In the genomic region with DNA sequence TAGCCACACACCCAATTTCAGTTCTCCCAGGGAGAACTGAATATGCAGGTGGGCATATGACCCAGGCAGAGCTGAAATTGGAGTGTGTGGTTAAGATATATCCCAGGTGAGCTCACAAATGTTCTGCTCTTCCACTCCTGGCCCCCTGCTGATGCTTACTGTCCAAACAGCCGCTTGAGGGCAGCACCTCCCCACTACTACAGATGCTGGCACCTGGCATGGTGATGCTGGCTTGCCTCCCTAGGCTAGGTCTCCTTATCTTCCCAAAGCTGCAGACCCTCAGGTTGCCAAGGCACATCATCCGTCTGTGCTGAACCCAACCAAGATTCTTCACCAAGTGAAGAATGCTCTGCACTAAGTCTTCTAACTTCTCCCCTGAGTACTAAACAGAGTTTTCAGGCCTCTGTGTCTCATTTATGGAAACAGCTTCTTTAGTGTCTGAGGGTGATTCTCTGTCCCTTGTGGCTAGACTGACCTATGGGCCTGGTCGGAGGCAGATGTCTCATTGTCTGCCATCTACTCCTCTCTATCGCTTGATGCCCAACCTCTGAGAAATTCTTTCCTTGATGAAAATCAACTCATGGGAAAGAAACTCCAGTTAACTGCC, we compare ENCODE assay signal across 9 cellular contexts. TPM values are rescaled to one million over a fixed set of nuclear protein-coding genes. Genes with fewer than 3 reads are reported as not detected.
DNase-seq lines count a peak whose midpoint lies in the region; ATAC-seq, FAIRE-seq and TF ChIP-seq lines count a peak whose summit lies in the region.
"Had no signal": no experiment of that assay in that cellular context is flagged by ENCODE, and none has a peak within 500 bp of the region (broad histone marks: within the 10 kb centered on the region; RNA-seq: fewer than 3 reads in every experiment).

No MANE protein-coding gene starts in this region.

- no peak overlapping the region for H3K4me3 ChIP-seq in breast epithelium

- H3K27ac Mint-ChIP-seq in WTC11: no peak overlapping the region
- H3K27ac Mint-ChIP-seq: dendritic cell treated with granulocyte-macrophage colony-stimulating factor and Interleukin-4, amounts not matched to agents 40 ng/mL and 50 ng/mL, for 4 days had no signal

- no peaks in the 10 kb centered on the region for H3K9me3 ChIP-seq in breast epithelium

- H3K27ac ChIP-seq in breast epithelium: no peak overlapping the region

- no peaks in the 10 kb centered on the region for H3K9me3 Mint-ChIP-seq in WTC11
- H3K9me3 Mint-ChIP-seq: dendritic cell treated with granulocyte-macrophage colony-stimulating factor and Interleukin-4, amounts not matched to agents 40 ng/mL and 50 ng/mL, for 4 days had no signal

- no peaks in the 10 kb centered on the region for H3K36me3 ChIP-seq in breast epithelium

- no peak for TF ChIP-seq POLR2A in breast epithelium (IDR thresholded peaks at IDR 0.05)

- FAIRE-seq in islet of Langerhans (lab: Jason Lieb, UNC): peak; percentile 86

- CTCF ChIA-PET in WTC11 (lab: Charles Lee): interaction anchor here (0.5 to 2.1 kb wide), 66 partner anchors 9 to 983 kb away, joined by 3 to 33 read pairs (median 4); a partner anchor contains a TSS

- H3K36me3 Mint-ChIP-seq in WTC11: no peaks in the 10 kb centered on the region

- H3K27me3 ChIP-seq in breast epithelium: no peaks in the 10 kb centered on the region

- POLR2A ChIA-PET in WTC11 (lab: Charles Lee): interaction anchor here (1.0 kb wide), 1 partner anchor 503 kb away, joined by 3 read pairs; a partner anchor contains a TSS

- intact Hi-C loops in breast epithelium (cut with DNase I; ENCODE audit: low total_unique reads): no loop called here

- H3K27me3 Mint-ChIP-seq in WTC11 (ENCODE audit: low read depth): no peaks in the 10 kb centered on the region
- H3K27me3 Mint-ChIP-seq: dendritic cell treated with granulocyte-macrophage colony-stimulating factor and Interleukin-4, amounts not matched to agents 40 ng/mL and 50 ng/mL, for 4 days had no signal

- ATAC-seq in HG02763 (IDR thresholded peaks at IDR 0.05; ENCODE audit: unreplicated experiment): peak; percentile 63
- peak; percentile 97 for ATAC-seq in WTC11
- no peak for ATAC-seq in HG03025 (IDR thresholded peaks at IDR 0.05; ENCODE audit: low FRiP score, unreplicated experiment)

- H3K4me3 Mint-ChIP-seq in WTC11: no peak overlapping the region
- H3K4me3 Mint-ChIP-seq: dendritic cell treated with granulocyte-macrophage colony-stimulating factor and Interleukin-4, amounts not matched to agents 40 ng/mL and 50 ng/mL, for 4 days had no signal

- H3K4me1 ChIP-seq in breast epithelium: no peaks in the 10 kb centered on the region

- peak; percentile 77 for TF ChIP-seq CTCF in WTC11 (IDR thresholded peaks at IDR 0.05)
- TF ChIP-seq CTCF in breast epithelium (IDR thresholded peaks at IDR 0.05): peak; percentile 47 to 84 (median 84)

- peaks cover 3% of the 10 kb centered on the region for H3K4me1 Mint-ChIP-seq in WTC11

- DNase-seq in ELR (ENCODE audit: low read depth): peak; percentile 68
- DNase-seq in NCI-H2196 (lab: John Stamatoyannopoulos, UW; ENCODE audit: unreplicated experiment): peak; percentile 79
- DNase-seq in WTC11 (ENCODE audit: low spot score): peak; percentile 85
- DNase-seq in breast epithelium (ENCODE audit: low spot score in 2 of 2): peak; percentile 69 to 71
- DNase-seq in stimulated activated CD4-positive, alpha-beta T cell treated with anti-CD3 and anti-CD28 coated beads, Interleukin-1b, Interleukin-23, amount 100 ng/mL, for 4 hours (ENCODE audit: low read depth in 2 of 2): peak; percentile 49 to 64

TF ChIP-seq in WTC11, 78 proteins besides CTCF, POLR2A, EP300 and RAD21:
- 0 out of 2 replicates have a peak, but pooled peaks have one; percentile 41 for TF ChIP-seq CREM (CRISPR knock-in tag; IDR thresholded peaks at IDR 0.05)
- TF ChIP-seq FOXP1 (CRISPR knock-in tag; IDR thresholded peaks at IDR 0.05; ENCODE audit: borderline replicate concordance): no peak

RNA-seq across cellular contexts. Expression of a gene that starts 27.2 kb away (rescaled TPM):
- total RNA-seq in WTC11 (2021) (0.53 to 1.1 TPM (median 0.73 TPM) in 3 replicates), breast epithelium (under 1 TPM in 1 of 3 donors, not detected in 2; 0.33 TPM)

RNA-seq across cellular contexts. Expression of a gene that starts 59.8 kb away (rescaled TPM):
- not detected in 3 replicates for total RNA-seq in WTC11 (2021)
- 1 to 10 TPM in 1 of 3 donors, not detected in 2; 1.9 TPM for total RNA-seq in breast epithelium
